19 cellular contexts compared by ENCODE assay signal in genomic region chrX:133359466-133359865, GRCh38. TPM values are rescaled to one million over a fixed set of nuclear protein-coding genes. Genes with fewer than 3 reads are reported as not detected.
"Had no signal": no experiment of that assay in that cellular context is flagged by ENCODE, and none has a peak within 500 bp of the region (broad histone marks: within the 10 kb centered on the region; RNA-seq: fewer than 3 reads in every experiment).

No MANE protein-coding gene starts in this region.

- H3K4me3 Mint-ChIP-seq: activated CD4-positive, alpha-beta T cell treated with anti-CD3 and anti-CD28 coated beads, Interleukin-2, amount 10 ng/mL, durations not matched to agents 24 days and 14 days; activated CD8-positive, alpha-beta T cell treated with anti-CD3 and anti-CD28 coated beads for 36 hours; activated naive CD4-positive, alpha-beta T cell treated with anti-CD3 and anti-CD28 coated beads, Interleukin-2, amount 10 ng/mL, durations not matched to agents 7 days and 5 days; central memory CD8-positive, alpha-beta T cell; stimulated activated naive CD8-positive, alpha-beta T cell treated with anti-CD3 and anti-CD28 coated beads, Interleukin-15, Interleukin-2, amounts not matched to agents 100 ng/mL and 50 ng/mL, for 24 hours had no signal

- H3K9me3 Mint-ChIP-seq: activated CD4-positive, alpha-beta T cell treated with anti-CD3 and anti-CD28 coated beads, Interleukin-2, amount 10 ng/mL, durations not matched to agents 24 days and 14 days; activated CD8-positive, alpha-beta T cell treated with anti-CD3 and anti-CD28 coated beads for 36 hours; activated naive CD4-positive, alpha-beta T cell treated with anti-CD3 and anti-CD28 coated beads, Interleukin-2, amount 10 ng/mL, durations not matched to agents 7 days and 5 days; activated T-helper 2 cell treated with anti-CD3 and anti-CD28 coated beads, Interferon-gamma antibody, Interleukin-2, Interleukin-4, amounts not matched to agents 10 μg/mL and 5 μg/mL and 100 μg/mL, durations not matched to agents 14 hours and 24 hours and 36 hours; central memory CD8-positive, alpha-beta T cell; stimulated activated naive CD8-positive, alpha-beta T cell treated with anti-CD3 and anti-CD28 coated beads, Interleukin-15, Interleukin-2, amounts not matched to agents 100 ng/mL and 50 ng/mL, for 24 hours had no signal

- DNase-seq: activated CD4-positive, alpha-beta T cell treated with anti-CD3 and anti-CD28 coated beads, Interleukin-2, amount 10 ng/mL, durations not matched to agents 24 days and 14 days; activated CD8-positive, alpha-beta T cell treated with anti-CD3 and anti-CD28 coated beads for 36 hours; activated naive CD4-positive, alpha-beta T cell treated with anti-CD3 and anti-CD28 coated beads, Interleukin-2, amount 10 ng/mL, durations not matched to agents 7 days and 5 days; activated T-cell treated with anti-CD3 and anti-CD28 coated beads, Interleukin-2, amount 50 U/mL, for 1 hour; aorta; kidney; ovary; right lobe of liver; small intestine; stimulated activated CD4-positive, alpha-beta T cell treated with anti-CD3 and anti-CD28 coated beads, Interleukin-15, amount 100 ng/mL, for 24 hours; stimulated activated CD4-positive, alpha-beta T cell treated with anti-CD3 and anti-CD28 coated beads, Interleukin-2, amount 100 ng/mL, for 48 hours; T-helper 9 cell had no signal

- H3K4me1 ChIP-seq: right lobe of liver had no signal

- H3K9me3 ChIP-seq: ovary, right lobe of liver, tibial nerve had no signal

- H3K27me3 Mint-ChIP-seq: activated CD4-positive, alpha-beta T cell treated with anti-CD3 and anti-CD28 coated beads, Interleukin-2, amount 10 ng/mL, durations not matched to agents 24 days and 14 days; activated CD8-positive, alpha-beta T cell treated with anti-CD3 and anti-CD28 coated beads for 36 hours; activated naive CD4-positive, alpha-beta T cell treated with anti-CD3 and anti-CD28 coated beads, Interleukin-2, amount 10 ng/mL, durations not matched to agents 7 days and 5 days; central memory CD8-positive, alpha-beta T cell; stimulated activated naive CD8-positive, alpha-beta T cell treated with anti-CD3 and anti-CD28 coated beads, Interleukin-15, Interleukin-2, amounts not matched to agents 100 ng/mL and 50 ng/mL, for 24 hours had no signal

- H3K36me3 ChIP-seq: ovary, right lobe of liver, tibial nerve had no signal

- ATAC-seq: activated CD8-positive, alpha-beta T cell treated with anti-CD3 and anti-CD28 coated beads for 36 hours; esophagus mucosa; left lobe of liver; right lobe of liver had no signal

- H3K27me3 ChIP-seq: ovary, right lobe of liver had no signal

- H3K36me3 Mint-ChIP-seq: activated naive CD4-positive, alpha-beta T cell treated with anti-CD3 and anti-CD28 coated beads, Interleukin-2, amount 10 ng/mL, durations not matched to agents 7 days and 5 days had no signal

- H3K27ac ChIP-seq: coronary artery, ovary, right lobe of liver had no signal

- H3K4me1 Mint-ChIP-seq: activated CD4-positive, alpha-beta T cell treated with anti-CD3 and anti-CD28 coated beads, Interleukin-2, amount 10 ng/mL, durations not matched to agents 24 days and 14 days; activated naive CD4-positive, alpha-beta T cell treated with anti-CD3 and anti-CD28 coated beads, Interleukin-2, amount 10 ng/mL, durations not matched to agents 7 days and 5 days; central memory CD8-positive, alpha-beta T cell had no signal

- H3K4me3 ChIP-seq: coronary artery, ovary, right lobe of liver, tibial nerve had no signal

- H3K27ac Mint-ChIP-seq: activated CD4-positive, alpha-beta T cell treated with anti-CD3 and anti-CD28 coated beads, Interleukin-2, amount 10 ng/mL, durations not matched to agents 24 days and 14 days; activated CD8-positive, alpha-beta T cell treated with anti-CD3 and anti-CD28 coated beads for 36 hours; activated naive CD4-positive, alpha-beta T cell treated with anti-CD3 and anti-CD28 coated beads, Interleukin-2, amount 10 ng/mL, durations not matched to agents 7 days and 5 days; activated T-helper 2 cell treated with anti-CD3 and anti-CD28 coated beads, Interferon-gamma antibody, Interleukin-2, Interleukin-4, amounts not matched to agents 10 μg/mL and 5 μg/mL and 100 μg/mL, durations not matched to agents 14 hours and 24 hours and 36 hours; stimulated activated naive CD8-positive, alpha-beta T cell treated with anti-CD3 and anti-CD28 coated beads, Interleukin-15, Interleukin-2, amounts not matched to agents 100 ng/mL and 50 ng/mL, for 24 hours had no signal

RNA-seq across cellular contexts. Expression of gene GPC4, which starts 55.8 kb away (rescaled TPM):
- total RNA-seq: activated CD8-positive, alpha-beta T cell treated with anti-CD3 and anti-CD28 coated beads for 36 hours; activated T-helper 2 cell treated with anti-CD3 and anti-CD28 coated beads, Interferon-gamma antibody, Interleukin-2, Interleukin-4, amounts not matched to agents 10 μg/mL and 5 μg/mL and 100 μg/mL, durations not matched to agents 14 hours and 24 hours and 36 hours had no signal
